In genomic region chr4:3207531-3208037, GRCh38 we compare ENCODE assay signal across 15 cellular contexts. TPM values are rescaled to one million over a fixed set of nuclear protein-coding genes. Genes with fewer than 3 reads are reported as not detected.
DNase-seq lines count a peak whose midpoint lies in the region; ATAC-seq and TF ChIP-seq lines count a peak whose summit lies in the region.
"Had no signal": no experiment of that assay in that cellular context is flagged by ENCODE, and none has a peak within 500 bp of the region (broad histone marks: within the 10 kb centered on the region; RNA-seq: fewer than 3 reads in every experiment).

No MANE protein-coding gene starts in this region.

- no peak overlapping the region for H3K27ac ChIP-seq in naive thymus-derived CD4-positive, alpha-beta T cell (ENCODE audit: low read depth, low read length)
- H3K27ac ChIP-seq in ascending aorta = no peak overlapping the region
- H3K27ac ChIP-seq: dorsolateral prefrontal cortex, gastrocnemius medialis, right atrium auricular region had no signal

- H3K36me3 ChIP-seq in BJ (ENCODE audit: control insufficient read depth, insufficient read depth, low read length) = peaks cover 22% of the 10 kb centered on the region
- H3K36me3 ChIP-seq in naive thymus-derived CD4-positive, alpha-beta T cell (ENCODE audit: control insufficient read depth in 2 of 3, insufficient read depth in 3 of 3, low read length in 3 of 3) = peaks cover 6 to 52% (median 9%) of the 10 kb centered on the region in 3 experiments
- H3K36me3 ChIP-seq in ascending aorta = peaks cover 51 to 52% of the 10 kb centered on the region in 2 donors

- no peaks in the 10 kb centered on the region for H3K9me3 ChIP-seq in naive thymus-derived CD4-positive, alpha-beta T cell (ENCODE audit: control insufficient read depth in 2 of 3, low read length in 3 of 3)
- H3K9me3 ChIP-seq in ascending aorta = no peaks in the 10 kb centered on the region
- H3K9me3 ChIP-seq: gastrocnemius medialis, right atrium auricular region had no signal

- no peak overlapping the region for H3K4me3 Mint-ChIP-seq in naive thymus-derived CD4-positive, alpha-beta T cell
- H3K4me3 Mint-ChIP-seq in activated CD4-positive, alpha-beta memory T cell treated with anti-CD3 and anti-CD28 coated beads for 36 hours = no peak overlapping the region

- no peak overlapping the region for H3K27ac Mint-ChIP-seq in naive thymus-derived CD4-positive, alpha-beta T cell
- H3K27ac Mint-ChIP-seq in activated CD4-positive, alpha-beta memory T cell treated with anti-CD3 and anti-CD28 coated beads for 36 hours = no peak overlapping the region

- H3K27me3 Mint-ChIP-seq in naive thymus-derived CD4-positive, alpha-beta T cell = no peaks in the 10 kb centered on the region
- H3K27me3 Mint-ChIP-seq in activated CD4-positive, alpha-beta memory T cell treated with anti-CD3 and anti-CD28 coated beads for 36 hours = no peaks in the 10 kb centered on the region

- H3K9me3 Mint-ChIP-seq in naive thymus-derived CD4-positive, alpha-beta T cell = no peaks in the 10 kb centered on the region
- H3K9me3 Mint-ChIP-seq in activated CD4-positive, alpha-beta memory T cell treated with anti-CD3 and anti-CD28 coated beads for 36 hours = no peaks in the 10 kb centered on the region

- CTCF ChIA-PET in BJ (lab: Yijun Ruan, JAX) = interaction anchor here (0.6 to 1.0 kb wide), 2 partner anchors 252 to 273 kb away, joined by 3 read pairs; no protein-coding TSS in a partner anchor
- CTCF ChIA-PET in naive thymus-derived CD4-positive, alpha-beta T cell (lab: Charles Lee) = no interaction called here
- CTCF ChIA-PET in activated CD4-positive, alpha-beta memory T cell treated with anti-CD3 and anti-CD28 coated beads for 36 hours (lab: Charles Lee) = no interaction called here

- TF ChIP-seq CTCF in BJ (IDR thresholded peaks at IDR 0.05; ENCODE audit: insufficient read depth, low read depth, low read length) (peak; percentile 42; the same call in 1 of the 2 replicates), ascending aorta (IDR thresholded peaks at IDR 0.05) (no peak)

- peaks cover 9 to 13% of the 10 kb centered on the region in 2 donors for H3K4me1 ChIP-seq in naive thymus-derived CD4-positive, alpha-beta T cell (ENCODE audit: control insufficient read depth in 2 of 2, insufficient read depth in 2 of 2, low read length in 2 of 2)
- peaks cover 0 to 3% of the 10 kb centered on the region in 2 donors for H3K4me1 ChIP-seq in ascending aorta

- H3K36me3 Mint-ChIP-seq in naive thymus-derived CD4-positive, alpha-beta T cell = peaks cover 19 to 54% (median 23%) of the 10 kb centered on the region in 5 donors
- H3K36me3 Mint-ChIP-seq in activated CD4-positive, alpha-beta memory T cell treated with anti-CD3 and anti-CD28 coated beads for 36 hours = peaks cover 31% of the 10 kb centered on the region

- intact Hi-C loops in naive thymus-derived CD4-positive, alpha-beta T cell (cut with micrococcal nuclease) = loop anchor here in 1 of 2 donors (10.0 kb wide), 1 partner anchor 747 kb away; no protein-coding TSS in a partner anchor
- intact Hi-C loops in activated CD4-positive, alpha-beta memory T cell treated with anti-CD3 and anti-CD28 coated beads for 36 hours (cut with micrococcal nuclease) = no loop called here
- intact Hi-C loops in ascending aorta (cut with DNase I) = no loop called here

- POLR2A ChIA-PET in BJ (lab: Charles Lee) = no interaction called here
- POLR2A ChIA-PET in naive thymus-derived CD4-positive, alpha-beta T cell (lab: Charles Lee) = no interaction called here
- POLR2A ChIA-PET in activated CD4-positive, alpha-beta memory T cell treated with anti-CD3 and anti-CD28 coated beads for 36 hours (lab: Charles Lee) = no interaction called here

- peak; percentile 44 for ATAC-seq in naive thymus-derived CD4-positive, alpha-beta T cell
- ATAC-seq: gastrocnemius medialis had no signal

- no peaks in the 10 kb centered on the region for H3K27me3 ChIP-seq in BJ (ENCODE audit: control insufficient read depth, insufficient read depth, low read length)
- no peaks in the 10 kb centered on the region for H3K27me3 ChIP-seq in naive thymus-derived CD4-positive, alpha-beta T cell (ENCODE audit: control insufficient read depth in 2 of 2, insufficient read depth in 2 of 2, low read length in 2 of 2)
- H3K27me3 ChIP-seq in ascending aorta = no peaks in the 10 kb centered on the region
- H3K27me3 ChIP-seq: dorsolateral prefrontal cortex, gastrocnemius medialis, right atrium auricular region had no signal

- peaks cover 11 to 35% (median 17%) of the 10 kb centered on the region in 7 donors for H3K4me1 Mint-ChIP-seq in naive thymus-derived CD4-positive, alpha-beta T cell
- H3K4me1 Mint-ChIP-seq in activated CD4-positive, alpha-beta memory T cell treated with anti-CD3 and anti-CD28 coated beads for 36 hours (ENCODE audit: low read depth) = peaks cover 15% of the 10 kb centered on the region

- no peak overlapping the region for H3K4me3 ChIP-seq in BJ (ENCODE audit: low read depth, low read length)
- H3K4me3 ChIP-seq in naive thymus-derived CD4-positive, alpha-beta T cell (ENCODE audit: low read length) = no peak overlapping the region
- H3K4me3 ChIP-seq in ascending aorta = no peak overlapping the region
- H3K4me3 ChIP-seq: dorsolateral prefrontal cortex, gastrocnemius medialis, right atrium auricular region had no signal

- DNase-seq in BJ (ENCODE audit: low read depth) (peak; percentile 28), M059J (ENCODE audit: low read depth) (peak; percentile 24), fibroblast of gingiva (ENCODE audit: low read depth) (peak; percentile 81), anterior cingulate cortex (lab: John Stamatoyannopoulos, UW) (no peak), NCI-H524 (lab: John Stamatoyannopoulos, UW) (no peak), ascending aorta (ENCODE audit: low spot score in 2 of 2) (no peak)
- no peak for DNase-seq in naive thymus-derived CD4-positive, alpha-beta T cell
- DNase-seq in activated CD4-positive, alpha-beta memory T cell treated with anti-CD3 and anti-CD28 coated beads for 36 hours = no peak
- DNase-seq: activated CD4-positive, alpha-beta T cell treated with anti-CD3 and anti-CD28 coated beads, Interleukin-2, amount 50 U/mL, for 1 hour; C1 segment of cervical spinal cord; dorsolateral prefrontal cortex; NCI-H1436 treated with DMSO at 0.1 percent for 48 hours; stimulated activated CD4-positive, alpha-beta T cell treated with anti-CD3 and anti-CD28 coated beads, Interleukin-4, amount 100 ng/mL, for 1 hour had no signal

RNA-seq across cellular contexts. Expression of gene MSANTD1, which starts 41.4 kb away (rescaled TPM):
- 0.06 and 0.10 TPM in 2 replicates for polyA plus RNA-seq in BJ (2011; rRNA removed)
- polyA minus RNA-seq in BJ (2011; rRNA and poly(A)+ RNA removed) = 0.05 and 0.21 TPM in 2 replicates
- 0.10 TPM in 1 of 2 replicates, not detected in the other for total RNA-seq in M059J (2014; rRNA removed; shearing (Covaris generic))
- 1 to 10 TPM; 1.4 to 2.7 (median 2.3) TPM for total RNA-seq in naive thymus-derived CD4-positive, alpha-beta T cell
- polyA plus RNA-seq in naive thymus-derived CD4-positive, alpha-beta T cell = not detected
- total RNA-seq in activated CD4-positive, alpha-beta memory T cell treated with anti-CD3 and anti-CD28 coated beads for 36 hours = under 1 TPM; 0.39 to 0.45 TPM
- not detected for total RNA-seq in ascending aorta
- total RNA-seq: right atrium auricular region had no signal

Comparison
In these comparisons a context has a peak if more than half of its experiments do, and no peak if none do; other contexts are left out.
1. DNase-seq: peak in BJ (single experiment), M059J (single experiment) and fibroblast of gingiva (single experiment); none in naive thymus-derived CD4-positive, alpha-beta T cell (0 of 9), anterior cingulate cortex (0 of 58), activated CD4-positive, alpha-beta memory T cell treated with anti-CD3 and anti-CD28 coated beads for 36 hours (single experiment), NCI-H524 (0 of 2) and ascending aorta (0 of 2).